10 cellular contexts compared by ENCODE assay signal in genomic region chr12:54385251-54385914, GRCh38. TPM values are rescaled to one million over a fixed set of nuclear protein-coding genes. Genes with fewer than 3 reads are reported as not detected.
A peak's percentile ranks its signal among the peaks of the same experiment; 100 is the strongest.
DNase-seq lines count a peak whose midpoint lies in the region; ATAC-seq and TF ChIP-seq lines count a peak whose summit lies in the region.
"Had no signal": no experiment of that assay in that cellular context is flagged by ENCODE, and none has a peak within 500 bp of the region (broad histone marks: within the 10 kb centered on the region; RNA-seq: fewer than 3 reads in every experiment).

No MANE protein-coding gene starts in this region.

- TF ChIP-seq CTCF in DOHH2 (IDR thresholded peaks at IDR 0.05; ENCODE audit: low read depth, low read length, poor library complexity, severe bottlenecking) (no peak), WERI-Rb-1 (IDR thresholded peaks at IDR 0.05; ENCODE audit: low read depth, low read length) (no peak), mesothelial cell of epicardium (IDR thresholded peaks at IDR 0.05; ENCODE audit: unreplicated experiment) (no peak)

- H3K79me2 ChIP-seq in DOHH2 (ENCODE audit: control insufficient read depth, low read length): no peaks in the 10 kb centered on the region

- H3K4me3 Mint-ChIP-seq in mesothelial cell of epicardium: no peak overlapping the region

- no peaks in the 10 kb centered on the region for H3K9me2 ChIP-seq in DOHH2 (replicated peaks; ENCODE audit: control insufficient read depth, low read length)

- peak overlapping the region; percentile 57 for H3K4me2 ChIP-seq in DOHH2 (ENCODE audit: low read length)

- peaks cover 58% of the 10 kb centered on the region for H3K4me1 Mint-ChIP-seq in mesothelial cell of epicardium

- peak; percentile 92 for DNase-seq in WERI-Rb-1
- no peak for DNase-seq in mesothelial cell of epicardium (ENCODE audit: low spot score in 2 of 2, unreplicated experiment in 2 of 2)
- DNase-seq in NCI-H146 treated with DMSO at 0.1 percent for 48 hours (lab: John Stamatoyannopoulos, UW; ENCODE audit: unreplicated experiment): no peak
- no peak for DNase-seq in NCI-H2196 (lab: John Stamatoyannopoulos, UW; ENCODE audit: unreplicated experiment)
- DNase-seq in NCI-H1694 (lab: John Stamatoyannopoulos, UW): no peak
- DNase-seq in kidney glomerular epithelial cell (lab: John Stamatoyannopoulos, UW): no peak
- DNase-seq: NCI-H345 had no signal

- ATAC-seq in HG02642 (IDR thresholded peaks at IDR 0.05; ENCODE audit: poor library complexity, unreplicated experiment): peak; percentile 60

- peaks cover 8% of the 10 kb centered on the region for H3K36me3 Mint-ChIP-seq in mesothelial cell of epicardium

- no peaks in the 10 kb centered on the region for H3K9me3 ChIP-seq in DOHH2 (ENCODE audit: control insufficient read depth, insufficient read depth, low read length)
- H3K9me3 ChIP-seq in WERI-Rb-1 (ENCODE audit: severe bottlenecking): no peaks in the 10 kb centered on the region

- H3K27ac Mint-ChIP-seq in mesothelial cell of epicardium: peak overlapping the region; percentile 15

- H3K4me3 ChIP-seq in DOHH2 (ENCODE audit: low read length) (peak overlapping the region; percentile 17), WERI-Rb-1 (ENCODE audit: low read depth, low read length) (peak overlapping the region; percentile 75)

- no peaks in the 10 kb centered on the region for H3K36me3 ChIP-seq in DOHH2 (ENCODE audit: control insufficient read depth, low read length)
- peaks cover 65% of the 10 kb centered on the region for H3K36me3 ChIP-seq in WERI-Rb-1

- H3K27ac ChIP-seq in DOHH2 (ENCODE audit: low read depth, low read length) (0 out of 2 replicates have a peak overlapping the region, but pooled peaks have one; percentile 13), WERI-Rb-1 (peak overlapping the region; percentile 99)

- H4K20me1 ChIP-seq in DOHH2 (ENCODE audit: control insufficient read depth, insufficient read depth, low read depth, low read length): no peaks in the 10 kb centered on the region

- H3K9me3 Mint-ChIP-seq in mesothelial cell of epicardium: no peaks in the 10 kb centered on the region

- peaks cover 26% of the 10 kb centered on the region for H3K4me1 ChIP-seq in DOHH2 (ENCODE audit: control insufficient read depth, low read length)

- H3K27me3 Mint-ChIP-seq in mesothelial cell of epicardium (ENCODE audit: low read depth): no peaks in the 10 kb centered on the region

- no peaks in the 10 kb centered on the region for H3F3A ChIP-seq in DOHH2 (ENCODE audit: control insufficient read depth, insufficient read depth)

- H3K27me3 ChIP-seq in DOHH2 (ENCODE audit: control insufficient read depth, low read length) (no peaks in the 10 kb centered on the region), WERI-Rb-1 (ENCODE audit: insufficient read depth, low read depth, severe bottlenecking) (no peaks in the 10 kb centered on the region)

RNA-seq across cellular contexts. Expression of gene ZNF385A, which starts 0.8 kb away (rescaled TPM):
- 30.5 to 35.4 TPM (median 34.2 TPM) in 3 replicates for total RNA-seq in mesothelial cell of epicardium

RNA-seq across cellular contexts. Expression of gene GPR84, which starts 21.1 kb away (rescaled TPM):
- 0.18 to 0.32 TPM (median 0.24 TPM) in 3 replicates for total RNA-seq in mesothelial cell of epicardium
- total RNA-seq: astrocyte had no signal

RNA-seq across cellular contexts. Expression of gene ITGA5, which starts 33.7 kb away (rescaled TPM):
- 60.7 to 71.9 TPM (median 65.3 TPM) in 3 replicates for total RNA-seq in mesothelial cell of epicardium
